8 cellular contexts compared by ENCODE assay signal in genomic region chr13:46553521-46553885, GRCh38. TPM values are rescaled to one million over a fixed set of nuclear protein-coding genes. Genes with fewer than 3 reads are reported as not detected.
DNase-seq lines count a peak whose midpoint lies in the region; ATAC-seq and TF ChIP-seq lines count a peak whose summit lies in the region.

No MANE protein-coding gene starts in this region.

- intact Hi-C loops in A673 (cut with micrococcal nuclease; ENCODE audit: unreplicated experiment), result loop anchor here (1.0 to 5.0 kb wide), 2 partner anchors 69 to 115 kb away; no protein-coding TSS in a partner anchor

- H3K9me3 ChIP-seq in A673 (ENCODE audit: low read depth, low read length, poor library complexity, severe bottlenecking) (no peaks in the 10 kb centered on the region), SJSA1 (replicated peaks) (no peaks in the 10 kb centered on the region), neutrophil (no peaks in the 10 kb centered on the region)

- BruUV-seq in A673 (replicated peaks; lab: Mats Ljungman, UMichigan), result no TSS peak

- no peak for TF ChIP-seq POLR2A in erythroblast (IDR thresholded peaks at IDR 0.05; ENCODE audit: low read length)

- no peak for DNase-seq in A673 (ENCODE audit: low spot score)
- DNase-seq in SJSA1 (ENCODE audit: low read depth in 1 of 2, low spot score in 2 of 2), result no peak
- DNase-seq in erythroblast (lab: John Stamatoyannopoulos, UW), result peak; percentile 63 to 64
- DNase-seq in activated effector memory CD4-positive, alpha-beta T cell treated with anti-CD3 and anti-CD28 coated beads, Interleukin-2, amount 50 U/mL, for 16 hours, result no peak

- H3K27me3 ChIP-seq in A673 (replicated peaks; ENCODE audit: insufficient read depth, low read depth, low read length, poor library complexity) (no peaks in the 10 kb centered on the region), SJSA1 (replicated peaks) (no peaks in the 10 kb centered on the region), neutrophil (peaks cover 11% of the 10 kb centered on the region)

- H3K27ac ChIP-seq in A673 (ENCODE audit: low read depth, low read length, poor library complexity, severe bottlenecking) (peak overlapping the region; percentile 94), SJSA1 (peak overlapping the region; percentile 94), neutrophil (peak overlapping the region; percentile 61)

- ATAC-seq in GM21576 (IDR thresholded peaks at IDR 0.05; ENCODE audit: unreplicated experiment), result peak; percentile 2
- no peak for ATAC-seq in HG03457 (IDR thresholded peaks at IDR 0.05; ENCODE audit: unreplicated experiment)
- no peak for ATAC-seq in GM18519 (IDR thresholded peaks at IDR 0.05; ENCODE audit: low FRiP score, unreplicated experiment)

- POLR2A ChIA-PET in A673 (lab: Charles Lee; ENCODE audit: low non-redundant PET), result interaction anchor here (0.5 to 0.7 kb wide), 2 partner anchors 137 to 224 kb away, joined by 4 to 6 read pairs; no protein-coding TSS in a partner anchor

- CTCF ChIA-PET in A673 (lab: Charles Lee), result no interaction called here

- H3K36me3 ChIP-seq in A673 (ENCODE audit: insufficient read depth, low read length, poor library complexity, severe bottlenecking), result no peaks in the 10 kb centered on the region
- H3K36me3 ChIP-seq in SJSA1, result peaks cover 11% of the 10 kb centered on the region
- H3K36me3 ChIP-seq in neutrophil, result no peaks in the 10 kb centered on the region

- H3K4me1 ChIP-seq in A673 (ENCODE audit: insufficient read depth, low read length, poor library complexity, severe bottlenecking) (peaks cover 24% of the 10 kb centered on the region), SJSA1 (replicated peaks) (peaks cover 21% of the 10 kb centered on the region), neutrophil (ENCODE audit: control insufficient read depth in 1 of 2, insufficient read depth in 1 of 2, low read depth in 1 of 2, low read length in 1 of 2) (peaks cover 19 to 27% of the 10 kb centered on the region in 2 experiments)

- H3K4me3 ChIP-seq in A673 (ENCODE audit: low read depth, low read length, poor library complexity, severe bottlenecking) (peak overlapping the region; percentile 94), SJSA1 (peak overlapping the region; percentile 80), neutrophil (ENCODE audit: low read depth in 1 of 2, low read length in 1 of 2) (peak overlapping the region; percentile 81 to 97)

- TF ChIP-seq CTCF in A673 (conservative IDR thresholded peaks at IDR 0.05; ENCODE audit: low read depth, low read length) (no peak), neutrophil (IDR thresholded peaks at IDR 0.05) (no peak)

RNA-seq across cellular contexts. Expression of gene LRCH1, which starts 0.5 kb away (rescaled TPM):
- total RNA-seq in A673 (2021), result 25.3 and 26.9 TPM in 2 replicates
- total RNA-seq in SJSA1 (2014; rRNA removed; shearing (Covaris generic)), result 4.3 and 6.3 TPM in 2 replicates

Comparison
In these comparisons a context has a peak if more than half of its experiments do, and no peak if none do; other contexts are left out.
1. DNase-seq: peak in erythroblast (2 of 2); none in A673 (single experiment), SJSA1 (0 of 2) and activated effector memory CD4-positive, alpha-beta T cell treated with anti-CD3 and anti-CD28 coated beads, Interleukin-2, amount 50 U/mL, for 16 hours (single experiment).
2. Peak in every context shown above with its lines, with median percentiles within 50 percentile points of each other: H3K27ac ChIP-seq and H3K4me3 ChIP-seq.